In genomic region chr4:174218127-174218790, GRCh38 we compare ENCODE assay signal across 10 cellular contexts.
DNase-seq lines count a peak whose midpoint lies in the region; ATAC-seq and TF ChIP-seq lines count a peak whose summit lies in the region.
"Had no signal": no experiment of that assay in that cellular context is flagged by ENCODE, and none has a peak within 500 bp of the region (broad histone marks: within the 10 kb centered on the region; RNA-seq: fewer than 3 reads in every experiment).

No MANE protein-coding gene starts in this region.

- no peak for ATAC-seq in activated CD4-positive, alpha-beta T cell treated with anti-CD3 and anti-CD28 coated beads for 36 hours
- ATAC-seq in body of pancreas = peak; percentile 5
- ATAC-seq in GM21825 (IDR thresholded peaks at IDR 0.05; ENCODE audit: unreplicated experiment) = no peak
- no peak for ATAC-seq in mucosa of descending colon
- ATAC-seq: left colon had no signal

- TF ChIP-seq CTCF in body of pancreas (IDR thresholded peaks at IDR 0.05) = no peak
- TF ChIP-seq CTCF in stomach (IDR thresholded peaks at IDR 0.05) = no peak
- TF ChIP-seq CTCF in mucosa of descending colon (IDR thresholded peaks at IDR 0.05) = no peak

- H3K27me3 ChIP-seq in body of pancreas (peaks cover 0 to 39% of the 10 kb centered on the region in 2 donors), stomach (peaks cover 11 to 76% (median 59%) of the 10 kb centered on the region in 3 donors)

- H3K27me3 Mint-ChIP-seq in activated CD4-positive, alpha-beta T cell treated with anti-CD3 and anti-CD28 coated beads, Interleukin-2, amount 10 ng/mL, durations not matched to agents 24 days and 14 days = peaks cover 75% of the 10 kb centered on the region
- H3K27me3 Mint-ChIP-seq in activated CD4-positive, alpha-beta T cell treated with anti-CD3 and anti-CD28 coated beads for 36 hours = peaks cover 63% of the 10 kb centered on the region

- CTCF ChIA-PET in activated CD4-positive, alpha-beta T cell treated with anti-CD3 and anti-CD28 coated beads for 36 hours (lab: Charles Lee) = no interaction called here

- no peak overlapping the region for H3K27ac Mint-ChIP-seq in activated CD4-positive, alpha-beta T cell treated with anti-CD3 and anti-CD28 coated beads, Interleukin-2, amount 10 ng/mL, durations not matched to agents 24 days and 14 days
- no peak overlapping the region for H3K27ac Mint-ChIP-seq in activated CD4-positive, alpha-beta T cell treated with anti-CD3 and anti-CD28 coated beads for 36 hours

- TF ChIP-seq EP300 in stomach (IDR thresholded peaks at IDR 0.05) = no peak

- TF ChIP-seq POLR2A in body of pancreas (IDR thresholded peaks at IDR 0.05) (no peak), stomach (IDR thresholded peaks at IDR 0.05) (no peak)

- H3K4me1 ChIP-seq in body of pancreas (peaks cover 29% of the 10 kb centered on the region), stomach (peaks cover 23 to 50% (median 36%) of the 10 kb centered on the region in 4 donors), mucosa of descending colon (ENCODE audit: low read depth) (peaks cover 20% of the 10 kb centered on the region)

- peaks cover 7% of the 10 kb centered on the region for H3K36me3 Mint-ChIP-seq in activated CD4-positive, alpha-beta T cell treated with anti-CD3 and anti-CD28 coated beads, Interleukin-2, amount 10 ng/mL, durations not matched to agents 24 days and 14 days (ENCODE audit: low read depth)
- H3K36me3 Mint-ChIP-seq in activated CD4-positive, alpha-beta T cell treated with anti-CD3 and anti-CD28 coated beads for 36 hours (ENCODE audit: low read depth) = no peaks in the 10 kb centered on the region

- no peak for DNase-seq in activated CD4-positive, alpha-beta T cell treated with anti-CD3 and anti-CD28 coated beads, Interleukin-2, amount 10 ng/mL, durations not matched to agents 24 days and 14 days
- DNase-seq in activated CD4-positive, alpha-beta T cell treated with anti-CD3 and anti-CD28 coated beads for 36 hours = no peak
- DNase-seq in body of pancreas (no peak), islet precursor cell (peak; percentile 92), stomach (no peak), mucosa of descending colon (no peak)
- DNase-seq in stimulated activated CD8-positive, alpha-beta memory T cell treated with anti-CD3 and anti-CD28 coated beads, Interleukin-4, amount 100 ng/mL, for 48 hours = no peak
- DNase-seq: activated CD4-positive, CD25-positive, alpha-beta regulatory T cell; left colon had no signal

- peaks cover 7% of the 10 kb centered on the region for H3K9me3 Mint-ChIP-seq in activated CD4-positive, alpha-beta T cell treated with anti-CD3 and anti-CD28 coated beads, Interleukin-2, amount 10 ng/mL, durations not matched to agents 24 days and 14 days
- no peaks in the 10 kb centered on the region for H3K9me3 Mint-ChIP-seq in activated CD4-positive, alpha-beta T cell treated with anti-CD3 and anti-CD28 coated beads for 36 hours (ENCODE audit: low read depth)

- peak overlapping the region in 1 of 4 donors; percentile 17 for H3K27ac ChIP-seq in body of pancreas
- H3K27ac ChIP-seq in stomach = peak overlapping the region in 1 of 5 donors; percentile 60

- H3K36me3 ChIP-seq in body of pancreas (replicated peaks in 1 of 2; ENCODE audit: insufficient read depth in 1 of 2, low read depth in 2 of 2) (no peaks in the 10 kb centered on the region), stomach (no peaks in the 10 kb centered on the region), mucosa of descending colon (ENCODE audit: low read depth) (no peaks in the 10 kb centered on the region)

- H3K4me1 Mint-ChIP-seq in activated CD4-positive, alpha-beta T cell treated with anti-CD3 and anti-CD28 coated beads, Interleukin-2, amount 10 ng/mL, durations not matched to agents 24 days and 14 days = peaks cover 33% of the 10 kb centered on the region
- peaks cover 37% of the 10 kb centered on the region for H3K4me1 Mint-ChIP-seq in activated CD4-positive, alpha-beta T cell treated with anti-CD3 and anti-CD28 coated beads for 36 hours

- H3K4me3 ChIP-seq in body of pancreas = no peak overlapping the region
- H3K4me3 ChIP-seq in stomach = peak overlapping the region; percentile 30 to 47 (median 31)
- H3K4me3 ChIP-seq in mucosa of descending colon = no peak overlapping the region

- 16 to 17% methylated on average over 24 to 26 of the region's 26 CpGs for WGBS in body of pancreas, 2 donors
- 6 to 15% (median 7%) methylated on average over 24 to 26 of the region's 26 CpGs for WGBS in stomach, 5 donors

- peak overlapping the region; percentile 30 for H3K4me3 Mint-ChIP-seq in activated CD4-positive, alpha-beta T cell treated with anti-CD3 and anti-CD28 coated beads, Interleukin-2, amount 10 ng/mL, durations not matched to agents 24 days and 14 days
- no peak overlapping the region for H3K4me3 Mint-ChIP-seq in activated CD4-positive, alpha-beta T cell treated with anti-CD3 and anti-CD28 coated beads for 36 hours

- intact Hi-C loops in activated CD4-positive, alpha-beta T cell treated with anti-CD3 and anti-CD28 coated beads, Interleukin-2, amount 10 ng/mL, durations not matched to agents 24 days and 14 days (cut with micrococcal nuclease) = loop anchor here (10.0 kb wide), 2 partner anchors 307 to 607 kb away; partner anchors contain the start of genes GLRA3 and HPGD
- intact Hi-C loops in activated CD4-positive, alpha-beta T cell treated with anti-CD3 and anti-CD28 coated beads for 36 hours (cut with DNase I, micrococcal nuclease) = loop anchor here in 1 of 2 experiments (10.0 kb wide), 1 partner anchor 307 kb away; the partner anchor contains the start of gene HPGD
- intact Hi-C loops in body of pancreas (cut with DNase I) (loop anchor here (10.0 kb wide), 1 partner anchor 107 kb away; no protein-coding TSS in a partner anchor), stomach (cut with DNase I; ENCODE audit: low total_unique reads) (no loop called here), mucosa of descending colon (cut with DNase I, micrococcal nuclease) (no loop called here)

- no peaks in the 10 kb centered on the region for H3K9me3 ChIP-seq in body of pancreas
- H3K9me3 ChIP-seq in stomach = no peaks in the 10 kb centered on the region
- no peaks in the 10 kb centered on the region for H3K9me3 ChIP-seq in mucosa of descending colon

- POLR2A ChIA-PET in activated CD4-positive, alpha-beta T cell treated with anti-CD3 and anti-CD28 coated beads for 36 hours (lab: Charles Lee) = no interaction called here

Comparison
In these comparisons a context has a peak if more than half of its experiments do, and no peak if none do; other contexts are left out.
1. H3K4me3 ChIP-seq: peak in stomach (4 of 4); none in body of pancreas (0 of 2) and mucosa of descending colon (single experiment).
2. intact Hi-C loops: an anchor here in activated CD4-positive, alpha-beta T cell treated with anti-CD3 and anti-CD28 coated beads, Interleukin-2, amount 10 ng/mL, durations not matched to agents 24 days and 14 days (10.0 kb wide) and body of pancreas (10.0 kb wide); none called in stomach and mucosa of descending colon.